8 cellular contexts compared by ENCODE assay signal in genomic region chr20:1327241-1327653, GRCh38.
DNase-seq lines count a peak whose midpoint lies in the region; ATAC-seq lines count a peak whose summit lies in the region.

No MANE protein-coding gene starts in this region.

- H3K4me3 ChIP-seq in mucosa of stomach (ENCODE audit: low read length), result peak overlapping the region; percentile 43

- no peaks in the 10 kb centered on the region for H3K9me3 ChIP-seq in mucosa of stomach (ENCODE audit: control insufficient read depth, low read length)

- peak overlapping the region; percentile 97 for H3K27ac ChIP-seq in cingulate gyrus (ENCODE audit: low read depth, low read length)

- peak overlapping the region; percentile 93 for H3K9ac ChIP-seq in mucosa of stomach (ENCODE audit: low read length)

- H3K36me3 ChIP-seq in mucosa of stomach (ENCODE audit: control insufficient read depth, insufficient read depth, low read length), result no peaks in the 10 kb centered on the region

- DNase-seq in AG20443 (ENCODE audit: low spot score), result peak; percentile 39
- peak; percentile 25 for DNase-seq in MV-4-11 (lab: John Stamatoyannopoulos, UW)
- no peak for DNase-seq in GM19240 (ENCODE audit: insufficient read length, low spot score)
- DNase-seq in RPMI8226, result no peak

- peaks cover 72% of the 10 kb centered on the region for H3K4me1 ChIP-seq in mucosa of stomach (ENCODE audit: control insufficient read depth, insufficient read depth, low read length)

- ATAC-seq in HG03097 (IDR thresholded peaks at IDR 0.05; ENCODE audit: low FRiP score, unreplicated experiment) (no peak), GM18502 (IDR thresholded peaks at IDR 0.05; ENCODE audit: poor library complexity, unreplicated experiment) (no peak)

- no peaks in the 10 kb centered on the region for H3K27me3 ChIP-seq in mucosa of stomach (ENCODE audit: control insufficient read depth, insufficient read depth, low read length)

Comparison
In these comparisons a context has a peak if more than half of its experiments do, and no peak if none do; other contexts are left out.
1. DNase-seq: peak in AG20443 (single experiment) and MV-4-11 (single experiment); none in GM19240 (single experiment) and RPMI8226 (single experiment).